ENCODE assay signal across 1 cellular context in the genomic region with DNA sequence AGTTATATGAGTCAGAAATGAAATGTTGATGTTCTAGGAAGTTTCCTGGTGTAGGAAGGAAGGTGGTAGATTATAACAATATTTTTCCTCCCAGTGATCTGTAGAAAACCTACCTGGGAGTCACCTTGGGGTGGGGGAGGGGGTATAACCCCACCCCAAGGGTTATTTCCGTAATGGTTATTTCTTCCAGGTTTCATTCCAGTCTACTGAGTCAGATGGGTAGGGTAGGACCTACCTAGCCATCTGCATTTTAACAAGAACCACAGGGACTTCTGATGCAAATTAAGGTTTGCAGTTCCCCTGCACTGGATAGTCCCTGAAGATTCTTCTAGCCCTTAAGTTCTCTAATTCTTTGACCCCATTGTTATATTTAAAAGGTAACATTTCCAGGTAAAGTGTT.
TF ChIP-seq lines count a peak whose summit lies in the region.

No MANE protein-coding gene starts in this region.

TF ChIP-seq in HCT116, 20 proteins besides CTCF, POLR2A, EP300 and RAD21:
- no peak for TF ChIP-seq EZH2 (IDR thresholded peaks at IDR 0.05)
- TF ChIP-seq, protein P1, sequence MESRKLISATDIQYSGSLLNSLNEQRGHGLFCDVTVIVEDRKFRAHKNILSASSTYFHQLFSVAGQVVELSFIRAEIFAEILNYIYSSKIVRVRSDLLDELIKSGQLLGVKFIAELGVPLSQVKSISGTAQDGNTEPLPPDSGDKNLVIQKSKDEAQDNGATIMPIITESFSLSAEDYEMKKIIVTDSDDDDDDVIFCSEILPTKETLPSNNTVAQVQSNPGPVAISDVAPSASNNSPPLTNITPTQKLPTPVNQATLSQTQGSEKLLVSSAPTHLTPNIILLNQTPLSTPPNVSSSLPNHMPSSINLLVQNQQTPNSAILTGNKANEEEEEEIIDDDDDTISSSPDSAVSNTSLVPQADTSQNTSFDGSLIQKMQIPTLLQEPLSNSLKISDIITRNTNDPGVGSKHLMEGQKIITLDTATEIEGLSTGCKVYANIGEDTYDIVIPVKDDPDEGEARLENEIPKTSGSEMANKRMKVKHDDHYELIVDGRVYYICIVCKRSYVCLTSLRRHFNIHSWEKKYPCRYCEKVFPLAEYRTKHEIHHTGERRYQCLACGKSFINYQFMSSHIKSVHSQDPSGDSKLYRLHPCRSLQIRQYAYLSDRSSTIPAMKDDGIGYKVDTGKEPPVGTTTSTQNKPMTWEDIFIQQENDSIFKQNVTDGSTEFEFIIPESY (IDR thresholded peaks at IDR 0.05; ENCODE audit: extremely low read depth, insufficient replicate concordance, low read length) = no peak
- no peak for TF ChIP-seq EGR1 (IDR thresholded peaks at IDR 0.05; ENCODE audit: low read depth)
- no peak for TF ChIP-seq POLR2AphosphoS5 (IDR thresholded peaks at IDR 0.05; ENCODE audit: low read depth, low read length)
- TF ChIP-seq, protein P2, sequence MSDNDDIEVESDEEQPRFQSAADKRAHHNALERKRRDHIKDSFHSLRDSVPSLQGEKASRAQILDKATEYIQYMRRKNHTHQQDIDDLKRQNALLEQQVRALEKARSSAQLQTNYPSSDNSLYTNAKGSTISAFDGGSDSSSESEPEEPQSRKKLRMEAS (IDR thresholded peaks at IDR 0.05) = no peak
- TF ChIP-seq SIN3A (IDR thresholded peaks at IDR 0.05; ENCODE audit: low read depth) = no peak
- peak; percentile 29; the same call in 1 of the 2 replicates for TF ChIP-seq JUND (IDR thresholded peaks at IDR 0.05)
- TF ChIP-seq, protein P3, sequence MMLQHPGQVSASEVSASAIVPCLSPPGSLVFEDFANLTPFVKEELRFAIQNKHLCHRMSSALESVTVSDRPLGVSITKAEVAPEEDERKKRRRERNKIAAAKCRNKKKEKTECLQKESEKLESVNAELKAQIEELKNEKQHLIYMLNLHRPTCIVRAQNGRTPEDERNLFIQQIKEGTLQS (IDR thresholded peaks at IDR 0.05) = no peak
- no peak for TF ChIP-seq CBX3 (IDR thresholded peaks at IDR 0.05; ENCODE audit: low read depth)
- TF ChIP-seq SP1 (IDR thresholded peaks at IDR 0.05; ENCODE audit: low read depth) = 0 out of 2 replicates have a peak, but pooled peaks have one; percentile 15
- no peak for TF ChIP-seq SRF (IDR thresholded peaks at IDR 0.05; ENCODE audit: low read depth)
- TF ChIP-seq EZH2phosphoT487 (IDR thresholded peaks at IDR 0.05; ENCODE audit: borderline replicate concordance) = no peak
- no peak for TF ChIP-seq ZFX (IDR thresholded peaks at IDR 0.05)
- no peak for TF ChIP-seq TCF7L2 (IDR thresholded peaks at IDR 0.05; ENCODE audit: borderline replicate concordance, extremely low read depth, insufficient read depth, insufficient read length)
- TF ChIP-seq CEBPB (IDR thresholded peaks at IDR 0.05; ENCODE audit: low read depth) = no peak
- no peak for TF ChIP-seq YY1 (IDR thresholded peaks at IDR 0.05; ENCODE audit: extremely low read depth, insufficient replicate concordance, low read depth, low read length)
- peak; percentile 48 for TF ChIP-seq FOSL1 (IDR thresholded peaks at IDR 0.05; ENCODE audit: low read depth)
- no peak for TF ChIP-seq ELF1 (IDR thresholded peaks at IDR 0.05; ENCODE audit: borderline replicate concordance, low read depth)
- TF ChIP-seq, protein P4, sequence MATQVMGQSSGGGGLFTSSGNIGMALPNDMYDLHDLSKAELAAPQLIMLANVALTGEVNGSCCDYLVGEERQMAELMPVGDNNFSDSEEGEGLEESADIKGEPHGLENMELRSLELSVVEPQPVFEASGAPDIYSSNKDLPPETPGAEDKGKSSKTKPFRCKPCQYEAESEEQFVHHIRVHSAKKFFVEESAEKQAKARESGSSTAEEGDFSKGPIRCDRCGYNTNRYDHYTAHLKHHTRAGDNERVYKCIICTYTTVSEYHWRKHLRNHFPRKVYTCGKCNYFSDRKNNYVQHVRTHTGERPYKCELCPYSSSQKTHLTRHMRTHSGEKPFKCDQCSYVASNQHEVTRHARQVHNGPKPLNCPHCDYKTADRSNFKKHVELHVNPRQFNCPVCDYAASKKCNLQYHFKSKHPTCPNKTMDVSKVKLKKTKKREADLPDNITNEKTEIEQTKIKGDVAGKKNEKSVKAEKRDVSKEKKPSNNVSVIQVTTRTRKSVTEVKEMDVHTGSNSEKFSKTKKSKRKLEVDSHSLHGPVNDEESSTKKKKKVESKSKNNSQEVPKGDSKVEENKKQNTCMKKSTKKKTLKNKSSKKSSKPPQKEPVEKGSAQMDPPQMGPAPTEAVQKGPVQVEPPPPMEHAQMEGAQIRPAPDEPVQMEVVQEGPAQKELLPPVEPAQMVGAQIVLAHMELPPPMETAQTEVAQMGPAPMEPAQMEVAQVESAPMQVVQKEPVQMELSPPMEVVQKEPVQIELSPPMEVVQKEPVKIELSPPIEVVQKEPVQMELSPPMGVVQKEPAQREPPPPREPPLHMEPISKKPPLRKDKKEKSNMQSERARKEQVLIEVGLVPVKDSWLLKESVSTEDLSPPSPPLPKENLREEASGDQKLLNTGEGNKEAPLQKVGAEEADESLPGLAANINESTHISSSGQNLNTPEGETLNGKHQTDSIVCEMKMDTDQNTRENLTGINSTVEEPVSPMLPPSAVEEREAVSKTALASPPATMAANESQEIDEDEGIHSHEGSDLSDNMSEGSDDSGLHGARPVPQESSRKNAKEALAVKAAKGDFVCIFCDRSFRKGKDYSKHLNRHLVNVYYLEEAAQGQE (IDR thresholded peaks at IDR 0.05; ENCODE audit: low read depth) = no peak
